In genomic region chr6:159789377-159790148, GRCh38 we compare ENCODE assay signal across 8 cellular contexts. TPM values are rescaled to one million over a fixed set of nuclear protein-coding genes. Genes with fewer than 3 reads are reported as not detected.
DNase-seq lines count a peak whose midpoint lies in the region; ATAC-seq and TF ChIP-seq lines count a peak whose summit lies in the region.

TCP1 (minus strand) TSS chr6:159789602; CDS start chr6:159789468, 134 bp downstream.

- CTCF ChIA-PET in SK-N-SH (lab: Yijun Ruan, JAX), result interaction anchor here (1.3 kb wide), 2 partner anchors 98 kb away, joined by 4 to 5 read pairs; no protein-coding TSS in a partner anchor

- peak; percentile 12 to 91; a peak in 2 of 4 replicates for TF ChIP-seq EP300 in SK-N-SH (IDR thresholded peaks at IDR 0.05; ENCODE audit: borderline replicate concordance in 1 of 2, low read depth in 1 of 2, low read length in 1 of 2)
- no peak for TF ChIP-seq EP300 in gastroesophageal sphincter (IDR thresholded peaks at IDR 0.05)

- no peaks in the 10 kb centered on the region for H3K27me3 ChIP-seq in SK-N-SH (ENCODE audit: insufficient read depth)
- no peaks in the 10 kb centered on the region for H3K27me3 ChIP-seq in gastroesophageal sphincter
- H3K27me3 ChIP-seq in neutrophil, result no peaks in the 10 kb centered on the region

- peak; percentile 79 for ATAC-seq in HG02571 (IDR thresholded peaks at IDR 0.05; ENCODE audit: unreplicated experiment)
- peak; percentile 93 for ATAC-seq in gastroesophageal sphincter

- peak; percentile 99 for DNase-seq in GM04504 (ENCODE audit: low read depth)
- DNase-seq in NCI-H1048 (lab: John Stamatoyannopoulos, UW), result peak; percentile 99
- peak; percentile 97 for DNase-seq in SK-N-SH
- DNase-seq in activated naive CD4-positive, alpha-beta T cell treated with anti-CD3 and anti-CD28 coated beads, Interleukin-2, amount 50 U/mL, for 16 hours, result peak; percentile 99
- DNase-seq in substantia nigra (lab: John Stamatoyannopoulos, UW), result peak; percentile 77 to 100 (median 98)

- H3F3A ChIP-seq in SK-N-SH (replicated peaks; ENCODE audit: insufficient read depth), result peaks cover 3% of the 10 kb centered on the region

- H3K9me2 ChIP-seq in SK-N-SH, result no peaks in the 10 kb centered on the region

- TF ChIP-seq CTCF in SK-N-SH (IDR thresholded peaks at IDR 0.05) (no peak), gastroesophageal sphincter (IDR thresholded peaks at IDR 0.05) (no peak), neutrophil (IDR thresholded peaks at IDR 0.05) (no peak)

- peak within 1 kb of the TSS; percentile 89 for H3K9ac ChIP-seq in SK-N-SH

- H3K27ac ChIP-seq in SK-N-SH (ENCODE audit: low read depth in 2 of 2, low read length in 1 of 2) (peak within 1 kb of the TSS; percentile 80 to 94), gastroesophageal sphincter (peak within 1 kb of the TSS; percentile 92 to 99 (median 98)), neutrophil (peak within 1 kb of the TSS; percentile 91), substantia nigra (ENCODE audit: low read depth, low read length, poor library complexity, severe bottlenecking) (peak within 1 kb of the TSS; percentile 100)

- TF ChIP-seq RAD21 in SK-N-SH (IDR thresholded peaks at IDR 0.05; ENCODE audit: low read length), result no peak

- H3K4me2 ChIP-seq in SK-N-SH, result peak within 1 kb of the TSS; percentile 94

- POLR2A ChIA-PET in SK-N-SH (lab: Yijun Ruan, JAX), result interaction anchor here (0.7 to 2.5 kb wide), 5 partner anchors 19 to 96 kb away, joined by 3 to 25 read pairs (median 6); partner anchors contain the start of genes ACAT2 and WTAP

- WGBS in SK-N-SH (ENCODE audit: low lambda C conversion rate), result 2% methylated on average over 49 of the region's 64 CpGs
- 0 to 1% methylated on average over 23 to 25 of the region's 64 CpGs for WGBS in gastroesophageal sphincter (ENCODE audit: low coverage in 1 of 2), 2 donors

- H3K4me3 ChIP-seq in SK-N-SH (ENCODE audit: low read depth in 2 of 2, low read length in 1 of 2), result peak within 1 kb of the TSS; percentile 73 to 90
- peak within 1 kb of the TSS; percentile 78 to 100 for H3K4me3 ChIP-seq in gastroesophageal sphincter
- H3K4me3 ChIP-seq in neutrophil (ENCODE audit: low read depth in 1 of 2, low read length in 1 of 2), result peak within 1 kb of the TSS; percentile 85 to 87

- peak; percentile 94 to 95 for TF ChIP-seq POLR2A in gastroesophageal sphincter (IDR thresholded peaks at IDR 0.05)

- peaks cover 91% of the 10 kb centered on the region for H3K79me2 ChIP-seq in SK-N-SH (ENCODE audit: insufficient read depth)

- H2AFZ ChIP-seq in SK-N-SH (ENCODE audit: low read depth), result peak within 1 kb of the TSS; percentile 83

- H3K9me3 ChIP-seq in SK-N-SH, result no peaks in the 10 kb centered on the region
- no peaks in the 10 kb centered on the region for H3K9me3 ChIP-seq in gastroesophageal sphincter
- no peaks in the 10 kb centered on the region for H3K9me3 ChIP-seq in neutrophil

- H3K4me1 ChIP-seq in SK-N-SH (ENCODE audit: control insufficient read depth in 1 of 2, insufficient read depth in 2 of 2, low read depth in 1 of 2, low read length in 1 of 2), result peaks cover 10 to 22% of the 10 kb centered on the region in 2 experiments; a peak in 3 of 4 replicates
- peaks cover 3 to 75% (median 31%) of the 10 kb centered on the region in 3 donors for H3K4me1 ChIP-seq in gastroesophageal sphincter
- H3K4me1 ChIP-seq in neutrophil (ENCODE audit: control insufficient read depth in 1 of 2, insufficient read depth in 1 of 2, low read depth in 1 of 2, low read length in 1 of 2), result peaks cover 36 to 41% of the 10 kb centered on the region in 2 experiments

- H3K36me3 ChIP-seq in SK-N-SH (replicated peaks in 1 of 2; ENCODE audit: control insufficient read depth in 1 of 2, insufficient read depth in 2 of 2, low read length in 1 of 2) (peaks cover 51 to 66% of the 10 kb centered on the region in 2 experiments), gastroesophageal sphincter (peaks cover 0 to 53% of the 10 kb centered on the region in 2 donors), neutrophil (peaks cover 30% of the 10 kb centered on the region)

- H4K20me1 ChIP-seq in SK-N-SH (ENCODE audit: insufficient read depth), result peaks cover 19% of the 10 kb centered on the region

TF ChIP-seq in SK-N-SH, 30 proteins besides CTCF, POLR2A, EP300 and RAD21 (continues in another document):
- TF ChIP-seq FOXM1 (IDR thresholded peaks at IDR 0.05; ENCODE audit: low read depth) (no peak), USF2 (IDR thresholded peaks at IDR 0.05; ENCODE audit: borderline replicate concordance, low read depth, low read length) (no peak), JUND (IDR thresholded peaks at IDR 0.05) (no peak), NRF1 (IDR thresholded peaks at IDR 0.05; ENCODE audit: low read depth, low read length) (peak; percentile 93), EZH2phosphoT487 (IDR thresholded peaks at IDR 0.05; ENCODE audit: borderline replicate concordance, low read depth) (no peak), ELF1 (IDR thresholded peaks at IDR 0.05) (peak; percentile 85), FOXJ3 (CRISPR knock-in tag; IDR thresholded peaks at IDR 0.05) (peak; percentile 65; the same call in 1 of the 2 replicates), NFIC (IDR thresholded peaks at IDR 0.05; ENCODE audit: borderline replicate concordance) (no peak), ZBTB33 (IDR thresholded peaks at IDR 0.05; ENCODE audit: borderline replicate concordance, low read depth) (no peak), YY1 (IDR thresholded peaks at IDR 0.05; ENCODE audit: low read depth) (no peak), RFX5 (IDR thresholded peaks at IDR 0.05; ENCODE audit: low read length) (0 out of 2 replicates have a peak, but pooled peaks have one; percentile 39), RXRA (IDR thresholded peaks at IDR 0.05; ENCODE audit: borderline replicate concordance, low read depth) (no peak), RCOR1 (IDR thresholded peaks at IDR 0.05; ENCODE audit: low read length) (no peak), GATA2 (CRISPR knock-in tag; IDR thresholded peaks at IDR 0.05) (no peak), TAF1 (IDR thresholded peaks at IDR 0.05; ENCODE audit: borderline replicate concordance, low read depth, low read length) (peak; percentile 97)
- TF ChIP-seq, protein P1, sequence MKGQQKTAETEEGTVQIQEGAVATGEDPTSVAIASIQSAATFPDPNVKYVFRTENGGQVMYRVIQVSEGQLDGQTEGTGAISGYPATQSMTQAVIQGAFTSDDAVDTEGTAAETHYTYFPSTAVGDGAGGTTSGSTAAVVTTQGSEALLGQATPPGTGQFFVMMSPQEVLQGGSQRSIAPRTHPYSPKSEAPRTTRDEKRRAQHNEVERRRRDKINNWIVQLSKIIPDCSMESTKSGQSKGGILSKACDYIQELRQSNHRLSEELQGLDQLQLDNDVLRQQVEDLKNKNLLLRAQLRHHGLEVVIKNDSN (IDR thresholded peaks at IDR 0.05; ENCODE audit: borderline replicate concordance, low read depth), result no peak
- TF ChIP-seq, protein P2, sequence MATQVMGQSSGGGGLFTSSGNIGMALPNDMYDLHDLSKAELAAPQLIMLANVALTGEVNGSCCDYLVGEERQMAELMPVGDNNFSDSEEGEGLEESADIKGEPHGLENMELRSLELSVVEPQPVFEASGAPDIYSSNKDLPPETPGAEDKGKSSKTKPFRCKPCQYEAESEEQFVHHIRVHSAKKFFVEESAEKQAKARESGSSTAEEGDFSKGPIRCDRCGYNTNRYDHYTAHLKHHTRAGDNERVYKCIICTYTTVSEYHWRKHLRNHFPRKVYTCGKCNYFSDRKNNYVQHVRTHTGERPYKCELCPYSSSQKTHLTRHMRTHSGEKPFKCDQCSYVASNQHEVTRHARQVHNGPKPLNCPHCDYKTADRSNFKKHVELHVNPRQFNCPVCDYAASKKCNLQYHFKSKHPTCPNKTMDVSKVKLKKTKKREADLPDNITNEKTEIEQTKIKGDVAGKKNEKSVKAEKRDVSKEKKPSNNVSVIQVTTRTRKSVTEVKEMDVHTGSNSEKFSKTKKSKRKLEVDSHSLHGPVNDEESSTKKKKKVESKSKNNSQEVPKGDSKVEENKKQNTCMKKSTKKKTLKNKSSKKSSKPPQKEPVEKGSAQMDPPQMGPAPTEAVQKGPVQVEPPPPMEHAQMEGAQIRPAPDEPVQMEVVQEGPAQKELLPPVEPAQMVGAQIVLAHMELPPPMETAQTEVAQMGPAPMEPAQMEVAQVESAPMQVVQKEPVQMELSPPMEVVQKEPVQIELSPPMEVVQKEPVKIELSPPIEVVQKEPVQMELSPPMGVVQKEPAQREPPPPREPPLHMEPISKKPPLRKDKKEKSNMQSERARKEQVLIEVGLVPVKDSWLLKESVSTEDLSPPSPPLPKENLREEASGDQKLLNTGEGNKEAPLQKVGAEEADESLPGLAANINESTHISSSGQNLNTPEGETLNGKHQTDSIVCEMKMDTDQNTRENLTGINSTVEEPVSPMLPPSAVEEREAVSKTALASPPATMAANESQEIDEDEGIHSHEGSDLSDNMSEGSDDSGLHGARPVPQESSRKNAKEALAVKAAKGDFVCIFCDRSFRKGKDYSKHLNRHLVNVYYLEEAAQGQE (IDR thresholded peaks at IDR 0.05; ENCODE audit: low read depth, low read length), result peak; percentile 29; the same call in 1 of the 2 replicates

RNA-seq across cellular contexts. Expression of gene TCP1, which starts in this region (rescaled TPM):
- polyA plus RNA-seq in SK-N-SH (2012; rRNA removed), result 138 and 154 TPM in 2 replicates
- polyA plus RNA-seq in SK-N-SH (2012; cell fraction: cytosol; rRNA removed), result 134 and 138 TPM in 2 replicates
- 144 and 211 TPM in 2 replicates for polyA plus RNA-seq in SK-N-SH (2012; cell fraction: nucleus; rRNA removed)
- total RNA-seq in gastroesophageal sphincter, result 100 to 1,000 TPM; 129 to 147 (median 138) TPM

Comparison
In these comparisons a context has a peak if more than half of its experiments do, and no peak if none do; other contexts are left out.
1. Peak in every context shown above with its lines: DNase-seq, ATAC-seq, H3K4me3 ChIP-seq and H3K27ac ChIP-seq.